In the genomic region with DNA sequence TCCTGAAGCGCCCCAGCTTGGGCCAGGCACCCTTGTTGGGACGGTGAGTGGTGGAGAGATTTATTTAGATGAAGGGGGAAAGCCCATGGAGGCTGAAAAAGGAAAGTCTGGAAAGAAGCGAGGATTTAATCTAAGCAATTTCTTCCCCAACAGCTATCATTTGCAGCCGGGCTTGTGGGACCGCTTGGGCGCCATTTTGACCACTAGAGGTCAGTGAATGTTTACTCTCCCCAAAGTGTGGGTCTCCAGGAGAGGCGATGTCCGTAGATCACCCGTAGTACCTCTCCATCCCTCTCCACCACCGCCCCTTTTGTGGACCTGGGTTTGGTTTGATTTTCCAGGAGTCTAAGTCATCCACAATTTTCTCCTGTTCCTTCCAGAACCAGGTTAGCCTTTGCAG, we compare ENCODE assay signal across 11 cellular contexts.
DNase-seq lines count a peak whose midpoint lies in the region; ATAC-seq and TF ChIP-seq lines count a peak whose summit lies in the region.
"Had no signal": no experiment of that assay in that cellular context is flagged by ENCODE, and none has a peak within 500 bp of the region (broad histone marks: within the 10 kb centered on the region; RNA-seq: fewer than 3 reads in every experiment).

No MANE protein-coding gene starts in this region.

- no peak overlapping the region for H3K4me2 ChIP-seq in GM23338

- H3K4me3 ChIP-seq in GM23338: no peak overlapping the region
- H3K4me3 ChIP-seq: ascending aorta, stomach had no signal

- no peaks in the 10 kb centered on the region for H3K9me3 ChIP-seq in CD4-positive, alpha-beta T cell (ENCODE audit: control insufficient read depth, low read length)
- H3K9me3 ChIP-seq: ascending aorta, stomach had no signal

- no peaks in the 10 kb centered on the region for H3K9me3 Mint-ChIP-seq in CD4-positive, alpha-beta T cell
- H3K9me3 Mint-ChIP-seq in GM23338: no peaks in the 10 kb centered on the region

- H3K27me3 Mint-ChIP-seq in CD4-positive, alpha-beta T cell: no peaks in the 10 kb centered on the region
- H3K27me3 Mint-ChIP-seq in GM23338 (ENCODE audit: insufficient read depth, low read depth, poor library complexity): peaks cover 6% of the 10 kb centered on the region

- no peaks in the 10 kb centered on the region for H3K79me2 ChIP-seq in GM23338 (replicated peaks; ENCODE audit: insufficient read depth)

- no peaks in the 10 kb centered on the region for H3K9me2 ChIP-seq in GM23338 (ENCODE audit: insufficient read depth)

- H2AFZ ChIP-seq in GM23338: peak overlapping the region; percentile 84; the same call in 1 of the 2 replicates

- no peak for DNase-seq in CD4-positive, alpha-beta T cell
- DNase-seq in GM23338 (ENCODE audit: low spot score): peak; percentile 85
- DNase-seq in SW480 (ENCODE audit: low spot score): peak; percentile 25
- peak; percentile 59 for DNase-seq in left kidney (ENCODE audit: low read depth, low spot score)
- no peak for DNase-seq in left lobe of liver (ENCODE audit: low spot score)
- DNase-seq in hypothalamus (lab: John Stamatoyannopoulos, UW): no peak
- no peak for DNase-seq in NCI-H1092 treated with DMSO at 0.1 percent for 48 hours (lab: John Stamatoyannopoulos, UW)
- no peak for DNase-seq in SKM-1 (lab: John Stamatoyannopoulos, UW; ENCODE audit: unreplicated experiment)
- DNase-seq: NCI-H2029, stomach had no signal

- POLR2A ChIA-PET in CD4-positive, alpha-beta T cell (lab: Charles Lee): interaction anchor here (1.8 to 5.4 kb wide), 3 partner anchors 15 to 307 kb away, joined by 13 to 86 read pairs (median 77); no protein-coding TSS in a partner anchor

- H3K27ac ChIP-seq in CD4-positive, alpha-beta T cell (ENCODE audit: low read depth, low read length): no peak overlapping the region
- H3K27ac ChIP-seq in GM23338 (ENCODE audit: low read depth): no peak overlapping the region
- H3K27ac ChIP-seq: ascending aorta, stomach had no signal

- no peaks in the 10 kb centered on the region for H3K36me3 ChIP-seq in GM23338 (ENCODE audit: insufficient read depth)
- H3K36me3 ChIP-seq: ascending aorta, stomach had no signal

- ATAC-seq in CD4-positive, alpha-beta T cell (ENCODE audit: poor library complexity): no peak
- ATAC-seq in GM23338: peak; percentile 93
- no peak for ATAC-seq in left lobe of liver

- peaks cover 33% of the 10 kb centered on the region for H3K4me1 Mint-ChIP-seq in CD4-positive, alpha-beta T cell (ENCODE audit: low read depth)
- H3K4me1 Mint-ChIP-seq in GM23338: peaks cover 12% of the 10 kb centered on the region

- no peak for TF ChIP-seq CTCF in CD4-positive, alpha-beta T cell (IDR thresholded peaks at IDR 0.05)
- peak; percentile 76 to 84 for TF ChIP-seq CTCF in GM23338 (conservative IDR thresholded peaks at IDR 0.05; ENCODE audit: low read depth in 2 of 2)

- no peaks in the 10 kb centered on the region for H3K27me3 ChIP-seq in CD4-positive, alpha-beta T cell (ENCODE audit: control insufficient read depth, insufficient read depth, low read length)
- no peaks in the 10 kb centered on the region for H3K27me3 ChIP-seq in GM23338 (ENCODE audit: insufficient read depth)

- H3K27ac Mint-ChIP-seq in CD4-positive, alpha-beta T cell: peak overlapping the region; percentile 66
- H3K27ac Mint-ChIP-seq in GM23338: no peak overlapping the region; the same call in 1 of the 2 replicates

- no peaks in the 10 kb centered on the region for H3K36me3 Mint-ChIP-seq in CD4-positive, alpha-beta T cell (ENCODE audit: low read depth)
- no peaks in the 10 kb centered on the region for H3K36me3 Mint-ChIP-seq in GM23338 (ENCODE audit: low read depth)

- H3F3A ChIP-seq in GM23338 (replicated peaks; ENCODE audit: low read depth): no peaks in the 10 kb centered on the region

- no peaks in the 10 kb centered on the region for H4K20me1 ChIP-seq in GM23338 (replicated peaks; ENCODE audit: insufficient read depth)

- intact Hi-C loops in CD4-positive, alpha-beta T cell (cut with DNase I, micrococcal nuclease): loop anchor here (10.0 kb wide), 2 partner anchors 210 to 310 kb away; a partner anchor contains a TSS

- H3K4me3 Mint-ChIP-seq in CD4-positive, alpha-beta T cell: no peak overlapping the region
- no peak overlapping the region for H3K4me3 Mint-ChIP-seq in GM23338

- CTCF ChIA-PET in CD4-positive, alpha-beta T cell (lab: Charles Lee): interaction anchor here (3.4 to 4.1 kb wide), 2 partner anchors 79 to 312 kb away, joined by 28 to 57 read pairs; no protein-coding TSS in a partner anchor

- 0 out of 2 replicates have a peak, but pooled peaks cover 3% of the 10 kb centered on the region for H3K4me1 ChIP-seq in GM23338 (ENCODE audit: insufficient read depth)
- H3K4me1 ChIP-seq: ascending aorta, stomach had no signal

TF ChIP-seq in GM23338, 12 proteins besides CTCF, POLR2A, EP300 and RAD21:
- TF ChIP-seq, protein P1, sequence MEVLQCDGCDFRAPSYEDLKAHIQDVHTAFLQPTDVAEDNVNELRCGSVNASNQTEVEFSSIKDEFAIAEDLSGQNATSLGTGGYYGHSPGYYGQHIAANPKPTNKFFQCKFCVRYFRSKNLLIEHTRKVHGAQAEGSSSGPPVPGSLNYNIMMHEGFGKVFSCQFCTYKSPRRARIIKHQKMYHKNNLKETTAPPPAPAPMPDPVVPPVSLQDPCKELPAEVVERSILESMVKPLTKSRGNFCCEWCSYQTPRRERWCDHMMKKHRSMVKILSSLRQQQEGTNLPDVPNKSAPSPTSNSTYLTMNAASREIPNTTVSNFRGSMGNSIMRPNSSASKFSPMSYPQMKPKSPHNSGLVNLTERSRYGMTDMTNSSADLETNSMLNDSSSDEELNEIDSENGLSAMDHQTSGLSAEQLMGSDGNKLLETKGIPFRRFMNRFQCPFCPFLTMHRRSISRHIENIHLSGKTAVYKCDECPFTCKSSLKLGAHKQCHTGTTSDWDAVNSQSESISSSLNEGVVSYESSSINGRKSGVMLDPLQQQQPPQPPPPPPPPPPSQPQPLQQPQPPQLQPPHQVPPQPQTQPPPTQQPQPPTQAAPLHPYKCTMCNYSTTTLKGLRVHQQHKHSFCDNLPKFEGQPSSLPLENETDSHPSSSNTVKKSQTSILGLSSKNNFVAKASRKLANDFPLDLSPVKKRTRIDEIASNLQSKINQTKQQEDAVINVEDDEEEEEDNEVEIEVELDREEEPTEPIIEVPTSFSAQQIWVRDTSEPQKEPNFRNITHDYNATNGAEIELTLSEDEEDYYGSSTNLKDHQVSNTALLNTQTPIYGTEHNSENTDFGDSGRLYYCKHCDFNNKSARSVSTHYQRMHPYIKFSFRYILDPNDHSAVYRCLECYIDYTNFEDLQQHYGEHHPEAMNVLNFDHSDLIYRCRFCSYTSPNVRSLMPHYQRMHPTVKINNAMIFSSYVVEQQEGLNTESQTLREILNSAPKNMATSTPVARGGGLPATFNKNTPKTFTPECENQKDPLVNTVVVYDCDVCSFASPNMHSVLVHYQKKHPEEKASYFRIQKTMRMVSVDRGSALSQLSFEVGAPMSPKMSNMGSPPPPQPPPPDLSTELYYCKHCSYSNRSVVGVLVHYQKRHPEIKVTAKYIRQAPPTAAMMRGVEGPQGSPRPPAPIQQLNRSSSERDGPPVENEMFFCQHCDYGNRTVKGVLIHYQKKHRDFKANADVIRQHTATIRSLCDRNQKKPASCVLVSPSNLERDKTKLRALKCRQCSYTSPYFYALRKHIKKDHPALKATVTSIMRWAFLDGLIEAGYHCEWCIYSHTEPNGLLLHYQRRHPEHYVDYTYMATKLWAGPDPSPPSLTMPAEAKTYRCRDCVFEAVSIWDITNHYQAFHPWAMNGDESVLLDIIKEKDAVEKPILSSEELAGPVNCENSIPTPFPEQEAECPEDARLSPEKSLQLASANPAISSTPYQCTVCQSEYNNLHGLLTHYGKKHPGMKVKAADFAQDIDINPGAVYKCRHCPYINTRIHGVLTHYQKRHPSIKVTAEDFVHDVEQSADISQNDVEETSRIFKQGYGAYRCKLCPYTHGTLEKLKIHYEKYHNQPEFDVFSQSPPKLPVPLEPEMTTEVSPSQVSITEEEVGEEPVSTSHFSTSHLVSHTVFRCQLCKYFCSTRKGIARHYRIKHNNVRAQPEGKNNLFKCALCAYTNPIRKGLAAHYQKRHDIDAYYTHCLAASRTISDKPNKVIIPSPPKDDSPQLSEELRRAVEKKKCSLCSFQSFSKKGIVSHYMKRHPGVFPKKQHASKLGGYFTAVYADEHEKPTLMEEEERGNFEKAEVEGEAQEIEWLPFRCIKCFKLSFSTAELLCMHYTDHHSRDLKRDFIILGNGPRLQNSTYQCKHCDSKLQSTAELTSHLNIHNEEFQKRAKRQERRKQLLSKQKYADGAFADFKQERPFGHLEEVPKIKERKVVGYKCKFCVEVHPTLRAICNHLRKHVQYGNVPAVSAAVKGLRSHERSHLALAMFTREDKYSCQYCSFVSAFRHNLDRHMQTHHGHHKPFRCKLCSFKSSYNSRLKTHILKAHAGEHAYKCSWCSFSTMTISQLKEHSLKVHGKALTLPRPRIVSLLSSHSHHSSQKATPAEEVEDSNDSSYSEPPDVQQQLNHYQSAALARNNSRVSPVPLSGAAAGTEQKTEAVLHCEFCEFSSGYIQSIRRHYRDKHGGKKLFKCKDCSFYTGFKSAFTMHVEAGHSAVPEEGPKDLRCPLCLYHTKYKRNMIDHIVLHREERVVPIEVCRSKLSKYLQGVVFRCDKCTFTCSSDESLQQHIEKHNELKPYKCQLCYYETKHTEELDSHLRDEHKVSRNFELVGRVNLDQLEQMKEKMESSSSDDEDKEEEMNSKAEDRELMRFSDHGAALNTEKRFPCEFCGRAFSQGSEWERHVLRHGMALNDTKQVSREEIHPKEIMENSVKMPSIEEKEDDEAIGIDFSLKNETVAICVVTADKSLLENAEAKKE (CRISPR knock-in tag; IDR thresholded peaks at IDR 0.05): no peak
- TF ChIP-seq CREB1 (CRISPR knock-in tag; IDR thresholded peaks at IDR 0.05; ENCODE audit: low read depth): no peak

Comparison
In these comparisons a context has a peak if more than half of its experiments do, and no peak if none do; other contexts are left out.
1. DNase-seq: peak in GM23338 (single experiment), SW480 (single experiment) and left kidney (single experiment); none in CD4-positive, alpha-beta T cell (0 of 10), left lobe of liver (single experiment), hypothalamus (0 of 51), NCI-H1092 treated with DMSO at 0.1 percent for 48 hours (single experiment) and SKM-1 (single experiment).